9 cellular contexts compared by ENCODE assay signal in the genomic region with DNA sequence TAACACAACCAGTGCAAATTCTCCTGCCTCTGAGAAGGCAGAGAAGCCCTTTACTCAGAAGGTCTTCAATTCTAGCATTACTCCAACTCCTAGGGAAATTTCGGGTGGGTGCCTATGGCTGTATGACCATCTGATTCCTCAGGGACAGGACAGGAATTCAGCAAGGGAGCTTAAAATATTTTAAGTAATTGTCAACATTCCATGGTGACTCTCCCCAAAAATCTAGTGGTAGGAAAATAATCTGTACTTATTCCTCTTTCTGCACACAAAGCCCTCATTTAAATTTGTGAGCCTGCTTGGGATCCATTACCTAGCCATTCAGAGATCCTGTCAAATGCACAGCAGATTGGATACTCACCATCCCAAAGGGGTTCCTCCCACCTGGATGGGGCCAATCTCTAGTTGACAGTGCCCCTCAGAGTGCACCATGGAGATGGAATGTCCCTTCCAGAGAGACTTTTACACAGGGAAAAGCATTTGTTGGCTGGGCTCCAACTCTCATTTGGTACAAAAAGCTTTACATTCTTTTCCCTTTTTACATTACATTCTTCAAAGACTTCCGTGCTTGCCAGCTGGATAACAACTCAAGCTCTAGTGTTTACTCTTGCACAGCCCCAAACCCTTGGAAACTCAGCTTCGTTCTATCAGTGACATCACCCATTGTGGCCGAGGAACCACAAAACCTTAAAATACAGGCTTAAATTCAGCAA. TPM values are rescaled to one million over a fixed set of nuclear protein-coding genes. Genes with fewer than 3 reads are reported as not detected.
DNase-seq lines count a peak whose midpoint lies in the region; ATAC-seq and TF ChIP-seq lines count a peak whose summit lies in the region.
"Had no signal": no experiment of that assay in that cellular context is flagged by ENCODE, and none has a peak within 500 bp of the region (broad histone marks: within the 10 kb centered on the region; RNA-seq: fewer than 3 reads in every experiment).

No MANE protein-coding gene starts in this region.

- no peaks in the 10 kb centered on the region for H4K20me1 ChIP-seq in mammary epithelial cell (ENCODE audit: insufficient read depth, low read length)

- peaks cover 16% of the 10 kb centered on the region for H3K4me1 Mint-ChIP-seq in MCF 10A (ENCODE audit: insufficient read depth, unreplicated experiment)

- peaks cover 49% of the 10 kb centered on the region for H3K36me3 Mint-ChIP-seq in MCF 10A (ENCODE audit: insufficient read depth, unreplicated experiment)

- ATAC-seq in GM18870 (IDR thresholded peaks at IDR 0.05; ENCODE audit: unreplicated experiment): no peak
- ATAC-seq: activated CD4-positive, alpha-beta T cell treated with anti-CD3 and anti-CD28 coated beads for 36 hours had no signal

- no peak overlapping the region for H2AFZ ChIP-seq in mammary epithelial cell (ENCODE audit: low read depth, low read length)

- H3K4me3 Mint-ChIP-seq in MCF 10A (ENCODE audit: unreplicated experiment): peak overlapping the region; percentile 79
- H3K4me3 Mint-ChIP-seq: activated CD4-positive, alpha-beta T cell treated with anti-CD3 and anti-CD28 coated beads for 36 hours; dendritic cell treated with granulocyte-macrophage colony-stimulating factor and Interleukin-4, amounts not matched to agents 40 ng/mL and 50 ng/mL, for 4 days had no signal

- no peaks in the 10 kb centered on the region for H3K9me3 ChIP-seq in mammary epithelial cell (replicated peaks; ENCODE audit: insufficient read depth, low read length)
- no peaks in the 10 kb centered on the region for H3K9me3 ChIP-seq in tibial artery
- H3K9me3 ChIP-seq in colonic mucosa: no peaks in the 10 kb centered on the region

- H3K9me3 Mint-ChIP-seq in MCF 10A (ENCODE audit: unreplicated experiment): no peaks in the 10 kb centered on the region
- H3K9me3 Mint-ChIP-seq: dendritic cell treated with granulocyte-macrophage colony-stimulating factor and Interleukin-4, amounts not matched to agents 40 ng/mL and 50 ng/mL, for 4 days had no signal

- 28% methylated on average over 4 of the region's 4 CpGs for WGBS in mammary epithelial cell (ENCODE audit: low coverage, missing lambda C conversion rate)

- dilution Hi-C loops in mammary epithelial cell (cut with HindIII; ENCODE audit: low sequenced_read_pairs): no loop called here

- no peak for DNase-seq in MCF 10A (ENCODE audit: unreplicated experiment)
- no peak for DNase-seq in mammary epithelial cell
- DNase-seq in fibroblast of the conjunctiva (ENCODE audit: low read depth): peak; percentile 48
- no peak for DNase-seq in tibial artery
- DNase-seq in colonic mucosa: no peak
- DNase-seq: activated CD4-positive, alpha-beta T cell treated with anti-CD3 and anti-CD28 coated beads for 36 hours; NCI-H526 treated with DMSO at 0.1 percent for 48 hours had no signal

- H3K36me3 ChIP-seq in mammary epithelial cell (ENCODE audit: insufficient read depth, low read length) (no peaks in the 10 kb centered on the region), tibial artery (peaks cover 6 to 41% (median 17%) of the 10 kb centered on the region in 3 donors), colonic mucosa (no peaks in the 10 kb centered on the region)

- H3K27me3 ChIP-seq in mammary epithelial cell (ENCODE audit: insufficient read depth, low read length) (no peaks in the 10 kb centered on the region), tibial artery (no peaks in the 10 kb centered on the region), colonic mucosa (no peaks in the 10 kb centered on the region)

- intact Hi-C loops in MCF 10A (cut with micrococcal nuclease) (no loop called here), mammary epithelial cell (cut with micrococcal nuclease) (no loop called here), tibial artery (cut with DNase I; ENCODE audit: low total_unique reads) (no loop called here), colonic mucosa (cut with DNase I) (no loop called here)

- no peak overlapping the region for H3K27ac ChIP-seq in mammary epithelial cell (ENCODE audit: insufficient read depth, low read depth, low read length)
- H3K27ac ChIP-seq in tibial artery: peak overlapping the region; percentile 82 to 88
- H3K27ac ChIP-seq in colonic mucosa: no peak overlapping the region

- no peak for TF ChIP-seq CTCF in MCF 10A (IDR thresholded peaks at IDR 0.05; ENCODE audit: unreplicated experiment)
- no peak for TF ChIP-seq CTCF in mammary epithelial cell (conservative IDR thresholded peaks at IDR 0.05 in 1 of 2, IDR thresholded peaks at IDR 0.05 in 1 of 2; ENCODE audit: extremely low read depth in 1 of 2, insufficient read depth in 1 of 2, low read depth in 1 of 2, low read length in 2 of 2)
- no peak for TF ChIP-seq CTCF in tibial artery (IDR thresholded peaks at IDR 0.05)
- TF ChIP-seq CTCF in colonic mucosa (IDR thresholded peaks at IDR 0.05): no peak

- peaks cover 31% of the 10 kb centered on the region for H3K79me2 ChIP-seq in mammary epithelial cell (ENCODE audit: insufficient read depth, low read length)

- H3K4me2 ChIP-seq in mammary epithelial cell (ENCODE audit: insufficient read depth, low read depth, low read length): no peak overlapping the region

- in situ Hi-C loops in mammary epithelial cell (cut with MboI; ENCODE audit: low sequenced_read_pairs in 2 of 2): no loop called here

- BruUV-seq in MCF 10A (replicated peaks; lab: Mats Ljungman, UMichigan) (no TSS peak), mammary epithelial cell (replicated peaks; lab: Mats Ljungman, UMichigan) (no TSS peak)

- H3K27me3 Mint-ChIP-seq in MCF 10A (ENCODE audit: insufficient read depth, unreplicated experiment): no peaks in the 10 kb centered on the region
- H3K27me3 Mint-ChIP-seq: activated CD4-positive, alpha-beta T cell treated with anti-CD3 and anti-CD28 coated beads for 36 hours; dendritic cell treated with granulocyte-macrophage colony-stimulating factor and Interleukin-4, amounts not matched to agents 40 ng/mL and 50 ng/mL, for 4 days had no signal

- H3K4me3 ChIP-seq in mammary epithelial cell (replicated peaks in 1 of 3; ENCODE audit: insufficient read depth in 1 of 3, low read depth in 2 of 3, low read length in 3 of 3) (no peak overlapping the region), tibial artery (peak overlapping the region; percentile 3 to 69), colonic mucosa (no peak overlapping the region)

- no peak overlapping the region for H3K9ac ChIP-seq in mammary epithelial cell (ENCODE audit: insufficient read depth, low read length)
- no peak overlapping the region for H3K9ac ChIP-seq in colonic mucosa (ENCODE audit: low read depth in 2 of 2, low read length in 2 of 2)

- POLR2A ChIA-PET in MCF 10A (lab: Yijun Ruan, JAX): interaction anchor here (0.6 to 6.1 kb wide), 20 partner anchors 11 to 889 kb away, joined by 3 to 67 read pairs (median 4); a partner anchor contains a TSS

- H3K27ac Mint-ChIP-seq in MCF 10A (ENCODE audit: low read depth, unreplicated experiment): no peak overlapping the region
- H3K27ac Mint-ChIP-seq: activated CD4-positive, alpha-beta T cell treated with anti-CD3 and anti-CD28 coated beads for 36 hours; dendritic cell treated with granulocyte-macrophage colony-stimulating factor and Interleukin-4, amounts not matched to agents 40 ng/mL and 50 ng/mL, for 4 days had no signal

- H3K4me1 ChIP-seq in mammary epithelial cell (ENCODE audit: insufficient read depth, low read length): peaks cover 22% of the 10 kb centered on the region
- H3K4me1 ChIP-seq in tibial artery: peaks cover 8 to 83% (median 64%) of the 10 kb centered on the region in 4 donors
- H3K4me1 ChIP-seq in colonic mucosa: peaks cover 4% of the 10 kb centered on the region

- CTCF ChIA-PET in MCF 10A (lab: Yijun Ruan, JAX): interaction anchor here (0.7 to 2.2 kb wide), 3 partner anchors 10 to 450 kb away, joined by 4 to 10 read pairs (median 4); a partner anchor contains a TSS
- CTCF ChIA-PET in mammary epithelial cell (lab: Charles Lee; ENCODE audit: low non-redundant PET): no interaction called here

RNA-seq across cellular contexts. Expression of a gene that starts 3.1 kb away (rescaled TPM):
- total RNA-seq in MCF 10A (2022): 12.5 and 14.5 TPM in 2 replicates
- 10 to 100 TPM; 12.5 to 14.2 TPM for total RNA-seq in mammary epithelial cell
- polyA plus RNA-seq in mammary epithelial cell: 11.4 TPM
- polyA minus RNA-seq in mammary epithelial cell: 19.7 TPM
- 1 to 10 TPM; 5.2 to 7.2 TPM for total RNA-seq in colonic mucosa

RNA-seq across cellular contexts. Expression of a gene that starts 6.3 kb away (rescaled TPM):
- total RNA-seq in MCF 10A (2022) (34.3 and 35.5 TPM in 2 replicates), mammary epithelial cell (10 to 100 TPM; 10.8 to 21.9 TPM), colonic mucosa (10 to 100 TPM; 36.8 to 40.5 TPM)
- polyA plus RNA-seq in mammary epithelial cell: 7.0 TPM
- 48.4 TPM for polyA minus RNA-seq in mammary epithelial cell

RNA-seq across cellular contexts. Expression of a gene that starts 10.0 kb away (rescaled TPM):
- total RNA-seq in MCF 10A (2022) (125 and 215 TPM in 2 replicates), mammary epithelial cell (100 to 1,000 TPM; 101 to 109 TPM), colonic mucosa (100 to 1,000 TPM in 1 of 2 donors, 10 to 100 TPM in 1; 86.0 to 106 TPM)
- 269 TPM for polyA plus RNA-seq in mammary epithelial cell
- polyA minus RNA-seq in mammary epithelial cell: 193 TPM

RNA-seq across cellular contexts. Expression of a gene that starts 10.4 kb away (rescaled TPM):
- total RNA-seq in MCF 10A (2022): 36.7 and 43.8 TPM in 2 replicates
- total RNA-seq in mammary epithelial cell: 10 to 100 TPM; 31.2 to 53.3 TPM
- 56.3 TPM for polyA plus RNA-seq in mammary epithelial cell
- 50.5 TPM for polyA minus RNA-seq in mammary epithelial cell
- 10 to 100 TPM; 39.1 to 50.5 TPM for total RNA-seq in colonic mucosa

RNA-seq across cellular contexts. Expression of a gene that starts 21.3 kb away (rescaled TPM):
- total RNA-seq in MCF 10A (2022) (1.6 and 3.0 TPM in 2 replicates), mammary epithelial cell (1 to 10 TPM; 2.2 to 7.3 TPM), colonic mucosa (10 to 100 TPM; 14.0 to 16.9 TPM)
- 6.0 TPM for polyA plus RNA-seq in mammary epithelial cell
- 10.2 TPM for polyA minus RNA-seq in mammary epithelial cell

Comparison
In these comparisons a context has a peak if more than half of its experiments do, and no peak if none do; other contexts are left out.
1. H3K27ac ChIP-seq: peak in tibial artery (2 of 2); none in mammary epithelial cell (single experiment) and colonic mucosa (single experiment).
2. H3K4me3 ChIP-seq: peak in tibial artery (2 of 2); none in mammary epithelial cell (0 of 3) and colonic mucosa (single experiment).